ENCODE assay signal across 8 cellular contexts in genomic region chr6:21586760-21587181, GRCh38. TPM values are rescaled to one million over a fixed set of nuclear protein-coding genes. Genes with fewer than 3 reads are reported as not detected.
DNase-seq lines count a peak whose midpoint lies in the region; ATAC-seq and TF ChIP-seq lines count a peak whose summit lies in the region.

No MANE protein-coding gene starts in this region.

- intact Hi-C loops in Panc1 (cut with micrococcal nuclease; ENCODE audit: unreplicated experiment) (loop anchor here (5.0 kb wide), 1 partner anchor 709 kb away; no protein-coding TSS in a partner anchor), esophagus muscularis mucosa (cut with DNase I) (no loop called here)

- H3K4me1 ChIP-seq in BLaER1 (peaks cover 22% of the 10 kb centered on the region), Panc1 (ENCODE audit: control insufficient read depth, insufficient read depth, low read length) (peaks cover 13% of the 10 kb centered on the region), esophagus muscularis mucosa (peaks cover 4 to 24% (median 16%) of the 10 kb centered on the region in 4 donors)

- in situ Hi-C loops in Panc1 (cut with HindIII; ENCODE audit: low pct_unique_long_range_greater_than_20kb, low sequenced_read_pairs): no loop called here
- in situ Hi-C loops in ACHN (cut with HindIII; ENCODE audit: low pct_ligation_motif_present, low pct_unique_long_range_greater_than_20kb, low sequenced_read_pairs): no loop called here

- H3K27me3 ChIP-seq in BLaER1 (no peaks in the 10 kb centered on the region), Panc1 (ENCODE audit: control insufficient read depth, insufficient read depth, low read length) (no peaks in the 10 kb centered on the region), esophagus muscularis mucosa (no peaks in the 10 kb centered on the region)

- H3K36me3 ChIP-seq in BLaER1: no peaks in the 10 kb centered on the region
- no peaks in the 10 kb centered on the region for H3K36me3 ChIP-seq in Panc1 (ENCODE audit: control insufficient read depth, insufficient read depth, low read length)
- H3K36me3 ChIP-seq in esophagus muscularis mucosa: no peaks in the 10 kb centered on the region

- ATAC-seq in GM21528 (IDR thresholded peaks at IDR 0.05; ENCODE audit: low FRiP score, unreplicated experiment): peak; percentile 14
- ATAC-seq in Panc1: no peak
- ATAC-seq in omental fat pad (ENCODE audit: low FRiP score): peak; percentile 38

- H3K4me2 ChIP-seq in BLaER1: peak overlapping the region; percentile 93

- H3K4me3 ChIP-seq in BLaER1: peak overlapping the region; percentile 77
- H3K4me3 ChIP-seq in Panc1 (ENCODE audit: low read depth in 2 of 2, low read length in 2 of 2): peak overlapping the region; percentile 81 to 92
- H3K4me3 ChIP-seq in esophagus muscularis mucosa: peak overlapping the region; percentile 62 to 66 (median 66)

- TF ChIP-seq POLR2A in esophagus muscularis mucosa (IDR thresholded peaks at IDR 0.05; ENCODE audit: low read depth): no peak

- H3K27ac ChIP-seq in BLaER1 (peak overlapping the region; percentile 91), Panc1 (ENCODE audit: low read length) (peak overlapping the region; percentile 92), esophagus muscularis mucosa (replicated peaks in 1 of 4) (peak overlapping the region; percentile 71 to 84 (median 80))

- no peaks in the 10 kb centered on the region for H4K20me1 ChIP-seq in BLaER1

- 5% methylated on average over 15 of the region's 15 CpGs for WGBS in esophagus muscularis mucosa

- H3K9ac ChIP-seq in BLaER1: peak overlapping the region; percentile 83

- DNase-seq in Panc1 (ENCODE audit: low read depth, low spot score): no peak
- DNase-seq in esophagus muscularis mucosa (ENCODE audit: extremely low spot score): no peak
- no peak for DNase-seq in omental fat pad (ENCODE audit: low spot score)
- no peak for DNase-seq in retina
- DNase-seq in GF-D8 (lab: John Stamatoyannopoulos, UW): no peak
- no peak for DNase-seq in ACHN

- no peak for TF ChIP-seq CTCF in Panc1 (IDR thresholded peaks at IDR 0.05)
- TF ChIP-seq CTCF in esophagus muscularis mucosa (IDR thresholded peaks at IDR 0.05): no peak
- no peak for TF ChIP-seq CTCF in omental fat pad (IDR thresholded peaks at IDR 0.05)

- H3K9me3 ChIP-seq in BLaER1: peaks cover 10% of the 10 kb centered on the region
- H3K9me3 ChIP-seq in Panc1 (ENCODE audit: control insufficient read depth, insufficient read depth, low read depth, low read length): peaks cover 7% of the 10 kb centered on the region; the same call in 1 of the 2 replicates
- peaks cover 0 to 10% (median 4%) of the 10 kb centered on the region in 4 donors for H3K9me3 ChIP-seq in esophagus muscularis mucosa

- POLR2A ChIA-PET in Panc1 (lab: Charles Lee): interaction anchor here (0.6 kb wide), 1 partner anchor 1025 kb away, joined by 8 read pairs; no protein-coding TSS in a partner anchor

- no TSS peak for BruUV-seq in Panc1 (replicated peaks; lab: Mats Ljungman, UMichigan)

- CTCF ChIA-PET in Panc1 (lab: Charles Lee): no interaction called here

- no peak for TF ChIP-seq EP300 in esophagus muscularis mucosa (IDR thresholded peaks at IDR 0.05)

RNA-seq across cellular contexts. Expression of gene SOX4, which starts 6.8 kb away (rescaled TPM):
- 71.9 TPM for total RNA-seq in Panc1 (2021; ENCODE audit: unreplicated experiment)
- 51.6 TPM for polyA plus RNA-seq in Panc1 (2012; ENCODE audit: insufficient read length)
- 1 to 10 TPM; 4.1 to 6.5 (median 4.8) TPM for total RNA-seq in esophagus muscularis mucosa
- total RNA-seq in omental fat pad: 10 to 100 TPM in 2 of 4 donors, 1 to 10 TPM in 2; 6.8 to 12.1 (median 9.4) TPM
